In genomic region chr17:82693168-82693867, GRCh38 we compare ENCODE assay signal across 21 cellular contexts. TPM values are rescaled to one million over a fixed set of nuclear protein-coding genes. Genes with fewer than 3 reads are reported as not detected.
DNase-seq lines count a peak whose midpoint lies in the region; TF ChIP-seq lines count a peak whose summit lies in the region.
"Had no signal": no experiment of that assay in that cellular context is flagged by ENCODE, and none has a peak within 500 bp of the region (broad histone marks: within the 10 kb centered on the region; RNA-seq: fewer than 3 reads in every experiment).

No MANE protein-coding gene starts in this region.

- H3K9me3 Mint-ChIP-seq in nephron (peaks cover 17% of the 10 kb centered on the region), progenitor cell of endocrine pancreas (ENCODE audit: low read depth) (peaks cover 7% of the 10 kb centered on the region)

- H3K4me3 Mint-ChIP-seq in nephron (peak overlapping the region; percentile 22 to 72 (median 61)), progenitor cell of endocrine pancreas (ENCODE audit: low read depth) (no peak overlapping the region)
- H3K4me3 Mint-ChIP-seq: CD8-positive, alpha-beta memory T cell had no signal

- peaks cover 6% of the 10 kb centered on the region for H3K4me1 Mint-ChIP-seq in nephron
- H3K4me1 Mint-ChIP-seq in progenitor cell of endocrine pancreas (ENCODE audit: low read depth): peaks cover 2% of the 10 kb centered on the region

- H3K27ac ChIP-seq in caudate nucleus (ENCODE audit: low read depth, low read length): peak overlapping the region; percentile 54
- H3K27ac ChIP-seq: C4-2B, PC-9, SJCRH30 had no signal

- DNase-seq in caudate nucleus (lab: John Stamatoyannopoulos, UW) (no peak), progenitor cell of endocrine pancreas (ENCODE audit: low spot score, unreplicated experiment) (no peak), NCI-H1930 (lab: John Stamatoyannopoulos, UW) (no peak), DMS79 (lab: John Stamatoyannopoulos, UW) (no peak), T-helper 9 cell (no peak)
- DNase-seq in stimulated activated CD4-positive, alpha-beta T cell treated with anti-CD3 and anti-CD28 coated beads, Interleukin-12 subunit alpha, Interleukin-12 subunit beta, amount 100 ng/mL, for 4 hours: no peak
- DNase-seq: CD8-positive, alpha-beta memory T cell; DMS153; H7; KBM-7; MV-4-11; NCI-H1105 treated with DMSO at 0.1 percent for 48 hours; NCI-H146; NCI-H2029; NCI-H446; NCI-H526; PC-9; SJCRH30 had no signal

- H3K36me3 Mint-ChIP-seq in nephron (ENCODE audit: low read depth) (peaks cover 27% of the 10 kb centered on the region), progenitor cell of endocrine pancreas (ENCODE audit: insufficient read depth) (peaks cover 17% of the 10 kb centered on the region)

- H3K27ac Mint-ChIP-seq in nephron: no peak overlapping the region
- peak overlapping the region; percentile 10 for H3K27ac Mint-ChIP-seq in progenitor cell of endocrine pancreas
- H3K27ac Mint-ChIP-seq: CD8-positive, alpha-beta memory T cell had no signal

- H3K27me3 Mint-ChIP-seq in nephron (ENCODE audit: low read depth) (peaks cover 4% of the 10 kb centered on the region), progenitor cell of endocrine pancreas (peaks cover 13% of the 10 kb centered on the region)

- no peak for TF ChIP-seq CTCF in nephron (IDR thresholded peaks at IDR 0.05; ENCODE audit: unreplicated experiment in 3 of 3)
- TF ChIP-seq CTCF in progenitor cell of endocrine pancreas (IDR thresholded peaks at IDR 0.05; ENCODE audit: unreplicated experiment): no peak

RNA-seq across cellular contexts. Expression of gene RAB40B, which starts 5.2 kb away (rescaled TPM):
- 13.3 and 14.3 TPM in 2 replicates for total RNA-seq in progenitor cell of endocrine pancreas

RNA-seq across cellular contexts. Expression of gene FN3KRP, which starts 23.2 kb away (rescaled TPM):
- 31.8 and 34.2 TPM in 2 replicates for total RNA-seq in progenitor cell of endocrine pancreas

RNA-seq across cellular contexts. Expression of gene FN3K, which starts 42.1 kb away (rescaled TPM):
- total RNA-seq in progenitor cell of endocrine pancreas: 40.4 and 40.6 TPM in 2 replicates
- total RNA-seq: RPMI7951 had no signal

RNA-seq across cellular contexts. Expression of gene WDR45B, which starts 45.1 kb away (rescaled TPM):
- total RNA-seq in progenitor cell of endocrine pancreas: 75.8 and 77.6 TPM in 2 replicates

RNA-seq across cellular contexts. Expression of gene TBCD, which starts 58.5 kb away (rescaled TPM):
- total RNA-seq in progenitor cell of endocrine pancreas: 95.6 and 103 TPM in 2 replicates
